Comparison of ENCODE assay signal across 20 cellular contexts in genomic region chr11:27907534-27907933, GRCh38.
"Had no signal": no experiment of that assay in that cellular context is flagged by ENCODE, and none has a peak within 500 bp of the region (broad histone marks: within the 10 kb centered on the region; RNA-seq: fewer than 3 reads in every experiment).

No MANE protein-coding gene starts in this region.

- ATAC-seq: activated CD8-positive, alpha-beta T cell treated with anti-CD3 and anti-CD28 coated beads, Interleukin-2, amount 10 ng/mL, durations not matched to agents 7 days and 5 days; body of pancreas; effector memory CD8-positive, alpha-beta T cell; lower lobe of right lung; natural killer cell; pancreas; right lobe of liver had no signal

- H3K27me3 ChIP-seq: body of pancreas, esophagus squamous epithelium, hepatocyte, neutrophil, pancreas, right lobe of liver had no signal

- FAIRE-seq: keratinocyte, pancreas, small intestine, TTC549 had no signal

- H3K4me2 ChIP-seq: hepatocyte had no signal

- H2AFZ ChIP-seq: hepatocyte had no signal

- DNase-seq: activated B cell treated with CpG ODN at 0.5 μM for 24 hours; activated CD4-positive, alpha-beta T cell treated with anti-CD3 and anti-CD28 coated beads, Interleukin-2, amount 10 ng/mL, durations not matched to agents 24 days and 14 days; activated CD8-positive, alpha-beta T cell treated with anti-CD3 and anti-CD28 coated beads, Interleukin-2, amount 10 ng/mL, durations not matched to agents 7 days and 5 days; activated naive CD4-positive, alpha-beta T cell treated with Interleukin-2 at 50 U/mL for 16 hours; activated T-cell treated with anti-CD3 and anti-CD28 coated beads, Interleukin-2, amount 50 U/mL, for 24 hours; body of pancreas; effector memory CD8-positive, alpha-beta T cell; esophagus squamous epithelium; lower lobe of right lung; natural killer cell; pancreas; right lobe of liver; small intestine; stimulated activated CD4-positive, alpha-beta T cell treated with anti-CD3 and anti-CD28 coated beads, Interleukin-15, amount 100 ng/mL, for 24 hours; stimulated activated CD4-positive, alpha-beta T cell treated with anti-CD3 and anti-CD28 coated beads, Interleukin-2, amount 100 ng/mL, for 48 hours; trophoblast cell had no signal

- H3K36me3 ChIP-seq: esophagus squamous epithelium, lower lobe of right lung, neutrophil, pancreas, right lobe of liver had no signal

- H3K4me3 ChIP-seq: body of pancreas, esophagus squamous epithelium, hepatocyte, lower lobe of right lung, pancreas, right lobe of liver had no signal

- H3K9me3 ChIP-seq: body of pancreas, esophagus squamous epithelium, lower lobe of right lung, neutrophil, pancreas, right lobe of liver had no signal

- H3K27ac ChIP-seq: body of pancreas, esophagus squamous epithelium, hepatocyte, lower lobe of right lung, neutrophil, pancreas, right lobe of liver had no signal

- H3K4me1 ChIP-seq: body of pancreas, esophagus squamous epithelium, lower lobe of right lung, pancreas, right lobe of liver had no signal

- H3K79me2 ChIP-seq: hepatocyte had no signal
